In the genomic region with DNA sequence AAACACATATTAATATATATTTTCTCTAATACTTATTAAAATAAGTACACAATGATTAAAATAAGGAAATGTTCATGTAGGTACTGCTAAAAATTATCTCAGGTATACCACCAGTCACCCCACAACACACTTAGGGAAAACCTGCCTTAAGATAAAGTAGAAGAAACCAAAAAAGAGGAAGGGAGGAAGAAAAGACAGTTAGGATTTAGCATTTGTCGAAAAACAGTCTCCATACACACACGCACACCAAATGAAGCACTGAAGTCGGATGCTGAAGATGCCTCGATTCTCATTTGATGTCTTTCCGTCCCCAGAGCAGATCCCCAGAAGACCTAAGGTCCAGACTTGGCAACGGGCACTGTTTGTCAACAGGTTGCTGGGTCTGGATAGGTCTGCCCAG, we compare ENCODE assay signal across 27 cellular contexts.
"Had no signal": no experiment of that assay in that cellular context is flagged by ENCODE, and none has a peak within 500 bp of the region (broad histone marks: within the 10 kb centered on the region; RNA-seq: fewer than 3 reads in every experiment).

No MANE protein-coding gene starts in this region.

- H3K27ac Mint-ChIP-seq: dendritic cell treated with granulocyte-macrophage colony-stimulating factor and Interleukin-4, amounts not matched to agents 40 ng/mL and 50 ng/mL, for 4 days; endodermal cell; naive thymus-derived CD4-positive, alpha-beta T cell; stimulated activated memory B cell treated with anti-CD40 and anti-IgM and Interleukin-4, amounts not matched to agents 10 μg/mL and 1 μg/mL and 100 μg/mL, for 72 hours; type B pancreatic cell had no signal

- H3K27me3 Mint-ChIP-seq: stimulated activated memory B cell treated with anti-CD40 and anti-IgM and Interleukin-4, amounts not matched to agents 10 μg/mL and 1 μg/mL and 100 μg/mL, for 72 hours; type B pancreatic cell had no signal

- H3K9me3 ChIP-seq: gastrocnemius medialis, left lung, ovary, psoas muscle, sigmoid colon, testis, tibial artery had no signal

- H3K27ac ChIP-seq: epithelial cell of prostate, gastrocnemius medialis, left lung, ovary, psoas muscle, testis had no signal

- H3K36me3 Mint-ChIP-seq: naive thymus-derived CD4-positive, alpha-beta T cell; stimulated activated memory B cell treated with anti-CD40 and anti-IgM and Interleukin-4, amounts not matched to agents 10 μg/mL and 1 μg/mL and 100 μg/mL, for 72 hours had no signal

- H3K4me3 ChIP-seq: gastrocnemius medialis, left lung, ovary, psoas muscle, sigmoid colon, testis, tibial artery had no signal

- H3K4me1 ChIP-seq: testis had no signal

- H3K9me3 Mint-ChIP-seq: dendritic cell treated with granulocyte-macrophage colony-stimulating factor and Interleukin-4, amounts not matched to agents 40 ng/mL and 50 ng/mL, for 4 days; naive thymus-derived CD4-positive, alpha-beta T cell; stimulated activated memory B cell treated with anti-CD40 and anti-IgM and Interleukin-4, amounts not matched to agents 10 μg/mL and 1 μg/mL and 100 μg/mL, for 72 hours; type B pancreatic cell had no signal

- H3K4me3 Mint-ChIP-seq: dendritic cell treated with granulocyte-macrophage colony-stimulating factor and Interleukin-4, amounts not matched to agents 40 ng/mL and 50 ng/mL, for 4 days; endodermal cell; naive thymus-derived CD4-positive, alpha-beta T cell; stimulated activated memory B cell treated with anti-CD40 and anti-IgM and Interleukin-4, amounts not matched to agents 10 μg/mL and 1 μg/mL and 100 μg/mL, for 72 hours; type B pancreatic cell had no signal

- ATAC-seq: esophagus mucosa; gastrocnemius medialis; left cardiac atrium; left lung; naive thymus-derived CD4-positive, alpha-beta T cell; psoas muscle; right cardiac atrium; stimulated activated memory B cell treated with anti-CD40 and anti-IgM and Interleukin-4, amounts not matched to agents 10 μg/mL and 1 μg/mL and 100 μg/mL, for 72 hours; stimulated activated naive CD8-positive, alpha-beta T cell treated with anti-CD3 and anti-CD28 coated beads, Interleukin-15, Interleukin-2, amounts not matched to agents 100 U/mL and 50 U/mL, for 24 hours had no signal

- H3K4me1 Mint-ChIP-seq: stimulated activated memory B cell treated with anti-CD40 and anti-IgM and Interleukin-4, amounts not matched to agents 10 μg/mL and 1 μg/mL and 100 μg/mL, for 72 hours had no signal

- H3K36me3 ChIP-seq: gastrocnemius medialis, left lung, ovary, sigmoid colon, tibial artery had no signal

- DNase-seq: effector CD8-positive, alpha-beta T cell; endodermal cell; foreskin fibroblast; gastrocnemius medialis; head of caudate nucleus; left cardiac atrium; left lung; mesenchymal stem cell; midbrain; naive thymus-derived CD4-positive, alpha-beta T cell; occipital lobe; ovary; posterior cingulate gyrus; psoas muscle; right cardiac atrium; sigmoid colon; stimulated activated CD4-positive, alpha-beta T cell treated with anti-CD3 and anti-CD28 coated beads, Interleukin-2, amount 100 ng/mL, for 24 hours; stimulated activated CD4-positive, alpha-beta T cell treated with anti-CD3 and anti-CD28 coated beads, Interleukin-4, amount 100 ng/mL, for 24 hours; stimulated activated naive CD8-positive, alpha-beta T cell treated with anti-CD3 and anti-CD28 coated beads, Interleukin-15, Interleukin-2, amounts not matched to agents 100 U/mL and 50 U/mL, for 24 hours; substantia nigra; testis; tibial artery had no signal
